ENCODE assay signal across 23 cellular contexts in genomic region chr2:137940191-137940590, GRCh38. TPM values are rescaled to one million over a fixed set of nuclear protein-coding genes. Genes with fewer than 3 reads are reported as not detected.
DNase-seq lines count a peak whose midpoint lies in the region; ATAC-seq and TF ChIP-seq lines count a peak whose summit lies in the region.
"Had no signal": no experiment of that assay in that cellular context is flagged by ENCODE, and none has a peak within 500 bp of the region (broad histone marks: within the 10 kb centered on the region; RNA-seq: fewer than 3 reads in every experiment).

No MANE protein-coding gene starts in this region.

- no peak overlapping the region for H2BK120ac ChIP-seq in IMR-90 (ENCODE audit: low read depth, low read length)

- WGBS in IMR-90 (ENCODE audit: extremely low coverage in 2 of 2, insufficient read length in 1 of 2), 2 experiments = no CpG with 5 or more reads among the region's 4 CpGs
- 18% methylated on average over 4 of the region's 4 CpGs for WGBS in right lobe of liver (ENCODE audit: insufficient coverage, low coverage, low lambda C conversion rate, missing lambda C conversion rate)

- no peaks in the 10 kb centered on the region for H3K4me1 Mint-ChIP-seq in activated CD4-positive, alpha-beta T cell treated with anti-CD3 and anti-CD28 coated beads for 36 hours
- H3K4me1 Mint-ChIP-seq: CD8-positive, alpha-beta memory T cell had no signal

- H3K9me3 ChIP-seq in IMR-90 (ENCODE audit: control insufficient read depth, insufficient read depth, low read length) (no peaks in the 10 kb centered on the region; the same call in 1 of the 2 replicates), right lobe of liver (no peaks in the 10 kb centered on the region), mucosa of descending colon (no peaks in the 10 kb centered on the region), colonic mucosa (no peaks in the 10 kb centered on the region)
- H3K9me3 ChIP-seq: BE2C had no signal

- H2BK5ac ChIP-seq in IMR-90 (ENCODE audit: low read depth, low read length, poor library complexity, severe bottlenecking) = no peak overlapping the region

- TF ChIP-seq CTCF in IMR-90 (conservative IDR thresholded peaks at IDR 0.05; ENCODE audit: low read depth, low read length) (no peak), right lobe of liver (IDR thresholded peaks at IDR 0.05) (no peak), mucosa of descending colon (IDR thresholded peaks at IDR 0.05) (no peak), colonic mucosa (IDR thresholded peaks at IDR 0.05) (no peak)

- H3K14ac ChIP-seq in IMR-90 (replicated peaks; ENCODE audit: low read depth, low read length) = no peak overlapping the region

- no peak for ATAC-seq in IMR-90 (ENCODE audit: low read depth)
- ATAC-seq in left colon = peak; percentile 49
- ATAC-seq in right lobe of liver = peak in 1 of 4 donors; percentile 6
- peak; percentile 19 for ATAC-seq in mucosa of descending colon
- no peak for ATAC-seq in activated CD4-positive, alpha-beta T cell treated with anti-CD3 and anti-CD28 coated beads for 36 hours
- ATAC-seq: GM12878, GM23338 had no signal

- 0 out of 2 replicates have a peak overlapping the region, but pooled peaks have one; percentile 37 for H3K18ac ChIP-seq in IMR-90 (ENCODE audit: low read depth, low read length)

- H3K4me3 Mint-ChIP-seq in activated CD4-positive, alpha-beta T cell treated with anti-CD3 and anti-CD28 coated beads for 36 hours = no peak overlapping the region
- H3K4me3 Mint-ChIP-seq: CD14-positive monocyte; CD4-positive, alpha-beta T cell; CD8-positive, alpha-beta memory T cell; GM23338; H9; HFFc6 had no signal

- TF ChIP-seq POLR2A in IMR-90 (IDR thresholded peaks at IDR 0.05; ENCODE audit: low read depth, low read length) = no peak
- no peak for TF ChIP-seq POLR2A in right lobe of liver (IDR thresholded peaks at IDR 0.05)

- H3K36me3 Mint-ChIP-seq in activated CD4-positive, alpha-beta T cell treated with anti-CD3 and anti-CD28 coated beads for 36 hours (ENCODE audit: low read depth) = no peaks in the 10 kb centered on the region
- H3K36me3 Mint-ChIP-seq: CD14-positive monocyte; CD8-positive, alpha-beta memory T cell had no signal

- in situ Hi-C loops in IMR-90 (cut with MboI; ENCODE audit: low sequenced_read_pairs) = loop anchor here (10.0 kb wide), 1 partner anchor 155 kb away; no protein-coding TSS in a partner anchor

- no peak overlapping the region for H3K4me2 ChIP-seq in IMR-90 (ENCODE audit: low read depth, low read length)
- H3K4me2 ChIP-seq: GM23338 had no signal

- no peak overlapping the region for H3K4me3 ChIP-seq in IMR-90 (ENCODE audit: insufficient read depth, low read depth, low read length)
- peak overlapping the region in 2 of 3 donors; percentile 40 to 51 for H3K4me3 ChIP-seq in right lobe of liver
- H3K4me3 ChIP-seq in mucosa of descending colon = no peak overlapping the region
- no peak overlapping the region for H3K4me3 ChIP-seq in colonic mucosa
- H3K4me3 ChIP-seq: BLaER1 treated with 17β-estradiol and CSF1 and Interleukin-3, amounts not matched to agents 10 nM and 100 nM; GM12878; GM23338 had no signal

- H3K27me3 ChIP-seq in IMR-90 (ENCODE audit: control insufficient read depth, insufficient read depth, low read length) (no peaks in the 10 kb centered on the region; the same call in 1 of the 2 replicates), right lobe of liver (no peaks in the 10 kb centered on the region), colonic mucosa (no peaks in the 10 kb centered on the region)
- H3K27me3 ChIP-seq: BE2C; BLaER1 treated with 17β-estradiol and CSF1 and Interleukin-3, amounts not matched to agents 10 nM and 100 nM had no signal

- H4K8ac ChIP-seq in IMR-90 (ENCODE audit: low read depth in 2 of 2, low read length in 2 of 2) = no peak overlapping the region

- no peak overlapping the region for H3K4ac ChIP-seq in IMR-90 (ENCODE audit: low read depth, low read length)

- POLR2A ChIA-PET in IMR-90 (lab: Charles Lee; ENCODE audit: unreplicated experiment) = no interaction called here
- POLR2A ChIA-PET in activated CD4-positive, alpha-beta T cell treated with anti-CD3 and anti-CD28 coated beads for 36 hours (lab: Charles Lee) = no interaction called here

- H3K36me3 ChIP-seq in IMR-90 (ENCODE audit: control insufficient read depth, insufficient read depth, low read length) (no peaks in the 10 kb centered on the region), right lobe of liver (no peaks in the 10 kb centered on the region), mucosa of descending colon (ENCODE audit: low read depth) (no peaks in the 10 kb centered on the region), colonic mucosa (no peaks in the 10 kb centered on the region)
- H3K36me3 ChIP-seq: BE2C; BLaER1 treated with 17β-estradiol and CSF1 and Interleukin-3, amounts not matched to agents 10 nM and 100 nM had no signal

- H2AFZ ChIP-seq in IMR-90 (replicated peaks; ENCODE audit: low read length, poor library complexity) = no peak overlapping the region
- H2AFZ ChIP-seq: GM23338 had no signal

- no peaks in the 10 kb centered on the region for H3K9me3 Mint-ChIP-seq in activated CD4-positive, alpha-beta T cell treated with anti-CD3 and anti-CD28 coated beads for 36 hours (ENCODE audit: low read depth)
- H3K9me3 Mint-ChIP-seq: GM23338, H9, HFFc6 had no signal

- dilution Hi-C loops in IMR-90 (cut with HindIII; ENCODE audit: low sequenced_read_pairs, unreplicated experiment) = no loop called here

- no peak overlapping the region for H4K91ac ChIP-seq in IMR-90 (ENCODE audit: insufficient read depth, low read depth, low read length)

- H2BK20ac ChIP-seq in IMR-90 (ENCODE audit: low read depth, low read length) = no peak overlapping the region

- no peak overlapping the region for H3K23ac ChIP-seq in IMR-90 (ENCODE audit: low read depth, low read length)

- H3K9ac ChIP-seq in IMR-90 (ENCODE audit: low read depth, low read length) (no peak overlapping the region), colonic mucosa (ENCODE audit: low read depth in 2 of 2, low read length in 2 of 2) (no peak overlapping the region)
- H3K9ac ChIP-seq: BLaER1 treated with 17β-estradiol and CSF1 and Interleukin-3, amounts not matched to agents 10 nM and 100 nM had no signal

- H3K27me3 Mint-ChIP-seq in activated CD4-positive, alpha-beta T cell treated with anti-CD3 and anti-CD28 coated beads for 36 hours = peaks cover 2% of the 10 kb centered on the region
- H3K27me3 Mint-ChIP-seq: CD8-positive, alpha-beta memory T cell had no signal

- no peak overlapping the region for H3K27ac Mint-ChIP-seq in activated CD4-positive, alpha-beta T cell treated with anti-CD3 and anti-CD28 coated beads for 36 hours
- H3K27ac Mint-ChIP-seq: CD14-positive monocyte; CD4-positive, alpha-beta T cell; CD8-positive, alpha-beta memory T cell; GM23338; HFFc6 had no signal

- no peak for TF ChIP-seq RAD21 in IMR-90 (IDR thresholded peaks at IDR 0.05; ENCODE audit: low read length)

- no peak overlapping the region for H4K5ac ChIP-seq in IMR-90 (ENCODE audit: low read depth, low read length)

- no peak overlapping the region for H2BK15ac ChIP-seq in IMR-90 (ENCODE audit: low read depth, low read length)

- DNase-seq in IMR-90 (no peak), left colon (no peak), right lobe of liver (no peak), mucosa of descending colon (no peak), NOMO-1 (lab: John Stamatoyannopoulos, UW; ENCODE audit: unreplicated experiment in 2 of 2) (no peak), AG08396 (ENCODE audit: low spot score) (no peak), colonic mucosa (no peak)
- DNase-seq in activated CD4-positive, alpha-beta T cell treated with anti-CD3 and anti-CD28 coated beads for 36 hours = no peak
- DNase-seq: AML-193; BE2C; CD4-positive, alpha-beta T cell; CD8-positive, alpha-beta memory T cell; DMS 273 treated with DMSO at 0.1 percent for 48 hours; DMS79; EL; GDM1; H9; HFFc6 had no signal

- no TSS peak for BruUV-seq in IMR-90 (replicated peaks; lab: Mats Ljungman, UMichigan)

- intact Hi-C loops in IMR-90 (cut with micrococcal nuclease) = no loop called here
- intact Hi-C loops in left colon (cut with DNase I, micrococcal nuclease) = no loop called here
- intact Hi-C loops in right lobe of liver (cut with DNase I) = no loop called here
- intact Hi-C loops in mucosa of descending colon (cut with DNase I, micrococcal nuclease) = no loop called here
- intact Hi-C loops in activated CD4-positive, alpha-beta T cell treated with anti-CD3 and anti-CD28 coated beads for 36 hours (cut with DNase I, micrococcal nuclease) = loop anchor here in 1 of 2 experiments (10.0 kb wide), 1 partner anchor 435 kb away; no protein-coding TSS in a partner anchor
- intact Hi-C loops in colonic mucosa (cut with DNase I) = loop anchor here (10.0 kb wide), 1 partner anchor 145 kb away; no protein-coding TSS in a partner anchor

- no peak overlapping the region for H3K56ac ChIP-seq in IMR-90 (ENCODE audit: extremely low read depth, insufficient read depth, low read length)

- no peaks in the 10 kb centered on the region for H4K20me1 ChIP-seq in IMR-90 (ENCODE audit: insufficient read depth, low read length)
- H4K20me1 ChIP-seq: BLaER1 treated with 17β-estradiol and CSF1 and Interleukin-3, amounts not matched to agents 10 nM and 100 nM had no signal

- no peak overlapping the region for H2AK9ac ChIP-seq in IMR-90 (replicated peaks; ENCODE audit: low read depth, low read length, poor library complexity)

- 0 out of 2 replicates have a peak, but pooled peaks cover 3% of the 10 kb centered on the region for H3K9me1 ChIP-seq in IMR-90 (ENCODE audit: insufficient read depth, low read length)

- CTCF ChIA-PET in IMR-90 (lab: Yijun Ruan, JAX) = no interaction called here
- CTCF ChIA-PET in activated CD4-positive, alpha-beta T cell treated with anti-CD3 and anti-CD28 coated beads for 36 hours (lab: Charles Lee) = no interaction called here

- peaks cover 8% of the 10 kb centered on the region; the same call in 1 of the 2 replicates for H3K4me1 ChIP-seq in IMR-90 (ENCODE audit: control insufficient read depth, insufficient read depth, low read length)
- peaks cover 0 to 53% (median 9%) of the 10 kb centered on the region in 4 donors for H3K4me1 ChIP-seq in right lobe of liver
- H3K4me1 ChIP-seq in mucosa of descending colon (ENCODE audit: low read depth) = no peaks in the 10 kb centered on the region
- no peaks in the 10 kb centered on the region for H3K4me1 ChIP-seq in colonic mucosa
- H3K4me1 ChIP-seq: BE2C had no signal

- H3K27ac ChIP-seq in IMR-90 (ENCODE audit: insufficient read depth, low read length) (no peak overlapping the region), right lobe of liver (peak overlapping the region; percentile 44 to 76 (median 70)), colonic mucosa (no peak overlapping the region)
- H3K27ac ChIP-seq: 22Rv1 had no signal

- no peaks in the 10 kb centered on the region for H3K79me1 ChIP-seq in IMR-90 (ENCODE audit: low read depth in 1 of 2, low read length in 2 of 2)

- no peak overlapping the region for H2AK5ac ChIP-seq in IMR-90 (ENCODE audit: low read depth, low read length)

RNA-seq across cellular contexts. Expression of gene HNMT, which starts 24.1 kb away (rescaled TPM):
- 12.2 and 14.2 TPM in 2 replicates for total RNA-seq in IMR-90 (2012; rRNA removed)
- polyA plus RNA-seq in IMR-90 (2012; rRNA removed) = 6.3 and 6.4 TPM in 2 replicates
- polyA plus RNA-seq in IMR-90 (2012; cell fraction: cytosol; rRNA removed) = 2.7 and 2.8 TPM in 2 replicates
- polyA plus RNA-seq in IMR-90 (2012; cell fraction: nucleus; rRNA removed; ENCODE audit: low replicate concordance) = 0.25 and 5.2 TPM in 2 replicates
- 10 to 100 TPM; 74.0 to 78.2 TPM for total RNA-seq in left colon
- 100 to 1,000 TPM in 1 of 6 experiments, 10 to 100 TPM in 5; 47.2 to 101 (median 59.8) TPM for total RNA-seq in right lobe of liver
- total RNA-seq in mucosa of descending colon = 100 to 1,000 TPM in 1 of 3 donors, 10 to 100 TPM in 2; 42.6 to 114 (median 62.9) TPM
- not detected for total RNA-seq in activated CD4-positive, alpha-beta T cell treated with anti-CD3 and anti-CD28 coated beads for 36 hours
- total RNA-seq in colonic mucosa = 10 to 100 TPM; 62.2 to 82.1 TPM
- total RNA-seq: GM12878 had no signal
- polyA plus RNA-seq: CD8-positive, alpha-beta memory T cell; GM12878 had no signal

Comparison
In these comparisons a context has a peak if more than half of its experiments do, and no peak if none do; other contexts are left out.
1. ATAC-seq: peak in left colon (single experiment) and mucosa of descending colon (single experiment); none in IMR-90 (single experiment) and activated CD4-positive, alpha-beta T cell treated with anti-CD3 and anti-CD28 coated beads for 36 hours (single experiment).
2. H3K27ac ChIP-seq: peak in right lobe of liver (3 of 3); none in IMR-90 (single experiment) and colonic mucosa (single experiment).
3. H3K4me3 ChIP-seq: peak in right lobe of liver (2 of 3); none in IMR-90 (single experiment), mucosa of descending colon (single experiment) and colonic mucosa (single experiment).
4. RNA of gene HNMT, which starts 24.1 kb away (total RNA-seq): 62.2 to 82.1 TPM in colonic mucosa, 74.0 to 78.2 TPM in left colon, 47.2 to 101 TPM in right lobe of liver, 42.6 to 114 TPM in mucosa of descending colon and 12.2 to 14.2 TPM in IMR-90; not detected in activated CD4-positive, alpha-beta T cell treated with anti-CD3 and anti-CD28 coated beads for 36 hours; every median in the first group is over 10 times any median in the second.